ENCODE assay signal across 14 cellular contexts in genomic region chr15:78998526-78998925, GRCh38. TPM values are rescaled to one million over a fixed set of nuclear protein-coding genes. Genes with fewer than 3 reads are reported as not detected.
DNase-seq lines count a peak whose midpoint lies in the region; ATAC-seq, FAIRE-seq and TF ChIP-seq lines count a peak whose summit lies in the region.
"Had no signal": no experiment of that assay in that cellular context is flagged by ENCODE, and none has a peak within 500 bp of the region (broad histone marks: within the 10 kb centered on the region; RNA-seq: fewer than 3 reads in every experiment).

No MANE protein-coding gene starts in this region.

- no peak overlapping the region for H3K4me2 ChIP-seq in HepG2 (ENCODE audit: low read depth, low read length)
- H3K4me2 ChIP-seq in mesenchymal stem cell (ENCODE audit: low read length, poor library complexity, severe bottlenecking) = no peak overlapping the region

- no peak for ATAC-seq in HepG2
- ATAC-seq in right lobe of liver = no peak
- no peak for ATAC-seq in stimulated activated memory B cell treated with anti-CD40 and anti-IgM and Interleukin-4, amounts not matched to agents 10 μg/mL and 1 μg/mL and 100 μg/mL, for 72 hours
- ATAC-seq in HG02571 (IDR thresholded peaks at IDR 0.05; ENCODE audit: unreplicated experiment) = no peak
- ATAC-seq: HCT116 had no signal

- H3K4ac ChIP-seq in mesenchymal stem cell (ENCODE audit: low read depth in 1 of 2, low read length in 2 of 2) = peak overlapping the region; percentile 16 to 60

- CTCF ChIA-PET in HepG2 (lab: Yijun Ruan, JAX; ENCODE audit: low intra/inter-chr PET ratio, low total read pairs) = no interaction called here

- H3K9me3 ChIP-seq in HepG2 (ENCODE audit: low read length) (no peaks in the 10 kb centered on the region), right lobe of liver (no peaks in the 10 kb centered on the region), mesenchymal stem cell (ENCODE audit: control insufficient read depth, low read length) (no peaks in the 10 kb centered on the region), SJCRH30 (replicated peaks) (no peaks in the 10 kb centered on the region)
- H3K9me3 ChIP-seq: BLaER1 treated with 17β-estradiol and CSF1 and Interleukin-3, amounts not matched to agents 10 nM and 100 nM had no signal

- TF ChIP-seq RAD21 in HepG2 (CRISPR knock-in tag; IDR thresholded peaks at IDR 0.05) = no peak

- DNase-seq in HepG2 (ENCODE audit: low spot score) = no peak
- DNase-seq in right lobe of liver = no peak
- DNase-seq in mesenchymal stem cell = no peak
- no peak for DNase-seq in activated naive CD8-positive, alpha-beta T cell treated with anti-CD3 and anti-CD28 coated beads for 36 hours
- no peak for DNase-seq in SJCRH30
- DNase-seq: 8988T; AML-193; CD4-positive, CD25-positive, alpha-beta regulatory T cell; DMS53; GF-D8 had no signal

- peak overlapping the region; percentile 18 for H2AK5ac ChIP-seq in mesenchymal stem cell (ENCODE audit: low read length, severe bottlenecking)

- peak overlapping the region; percentile 83 for H2BK15ac ChIP-seq in mesenchymal stem cell (ENCODE audit: low read depth, poor library complexity, severe bottlenecking)

- in situ Hi-C loops in HepG2 (cut with HindIII; ENCODE audit: extremely low pct_ligation_motif_present, low pct_unique_long_range_greater_than_20kb) = no loop called here

- no peaks in the 10 kb centered on the region for H3K27me3 ChIP-seq in HepG2 (ENCODE audit: control insufficient read depth in 1 of 2, insufficient read depth in 2 of 2, low read length in 2 of 2)
- H3K27me3 ChIP-seq in right lobe of liver = no peaks in the 10 kb centered on the region
- peaks cover 0 to 15% of the 10 kb centered on the region in 2 experiments for H3K27me3 ChIP-seq in mesenchymal stem cell (ENCODE audit: control insufficient read depth in 1 of 2, insufficient read depth in 1 of 2, low read length in 2 of 2)
- H3K27me3 ChIP-seq in SJCRH30 = no peaks in the 10 kb centered on the region
- H3K27me3 ChIP-seq: BLaER1 treated with 17β-estradiol and CSF1 and Interleukin-3, amounts not matched to agents 10 nM and 100 nM had no signal

- intact Hi-C loops in HepG2 (cut with micrococcal nuclease; ENCODE audit: unreplicated experiment) = loop anchor here (10.0 kb wide), 1 partner anchor 54 kb away; the partner anchor contains the start of gene CTSH
- intact Hi-C loops in right lobe of liver (cut with DNase I) = no loop called here

- peak overlapping the region in 1 of 2 experiments; percentile 69 for H3K14ac ChIP-seq in mesenchymal stem cell (ENCODE audit: low read length in 2 of 2)

- H2BK120ac ChIP-seq in mesenchymal stem cell (ENCODE audit: low read depth, low read length) = no peak overlapping the region

- 92% methylated on average over 4 of the region's 8 CpGs for WGBS in HepG2 (ENCODE audit: low lambda C conversion rate)
- 80% methylated on average over 2 of the region's 8 CpGs for WGBS in right lobe of liver (ENCODE audit: insufficient coverage, low coverage, low lambda C conversion rate, missing lambda C conversion rate)
- 98% methylated on average over 8 of the region's 8 CpGs for WGBS in mesenchymal stem cell

- peak overlapping the region in 1 of 2 experiments; percentile 73 for H3K23ac ChIP-seq in mesenchymal stem cell (ENCODE audit: low read length in 2 of 2)

- peak overlapping the region; percentile 30 for H3K27ac Mint-ChIP-seq in stimulated activated memory B cell treated with anti-CD40 and anti-IgM and Interleukin-4, amounts not matched to agents 10 μg/mL and 1 μg/mL and 100 μg/mL, for 72 hours
- H3K27ac Mint-ChIP-seq in activated naive CD8-positive, alpha-beta T cell treated with anti-CD3 and anti-CD28 coated beads for 36 hours = no peak overlapping the region
- H3K27ac Mint-ChIP-seq: CD4-positive, CD25-positive, alpha-beta regulatory T cell had no signal

- H3K27ac ChIP-seq in HepG2 (ENCODE audit: extremely low read length, insufficient read depth, low read length) (no peak overlapping the region), right lobe of liver (no peak overlapping the region), mesenchymal stem cell (ENCODE audit: low read length, poor library complexity, severe bottlenecking) (no peak overlapping the region), SJCRH30 (no peak overlapping the region)
- H3K27ac ChIP-seq: BLaER1 treated with 17β-estradiol and CSF1 and Interleukin-3, amounts not matched to agents 10 nM and 100 nM had no signal

- POLR2A ChIA-PET in HepG2 (lab: Yijun Ruan, JAX) = interaction anchor here (0.8 to 2.6 kb wide), 5 partner anchors 10 to 561 kb away, joined by 3 to 27 read pairs (median 3); partner anchors contain the start of genes CTSH and IREB2

- H2BK12ac ChIP-seq in mesenchymal stem cell (ENCODE audit: low read length in 2 of 2) = peak overlapping the region; percentile 73 to 75

- H2AFZ ChIP-seq in HepG2 (ENCODE audit: low read length) (no peak overlapping the region), mesenchymal stem cell (ENCODE audit: low read depth, low read length) (no peak overlapping the region)

- no peak overlapping the region for H3K9ac ChIP-seq in HepG2 (ENCODE audit: insufficient read depth, low read depth, low read length)
- H3K9ac ChIP-seq in mesenchymal stem cell (ENCODE audit: low read length) = no peak overlapping the region
- H3K9ac ChIP-seq: BLaER1 treated with 17β-estradiol and CSF1 and Interleukin-3, amounts not matched to agents 10 nM and 100 nM had no signal

- no peak for TF ChIP-seq POLR2A in HepG2 (IDR thresholded peaks at IDR 0.05; ENCODE audit: insufficient read depth in 1 of 2, low read depth in 2 of 2, low read length in 2 of 2)
- TF ChIP-seq POLR2A in right lobe of liver (IDR thresholded peaks at IDR 0.05) = no peak

- TF ChIP-seq CTCF in HepG2 (CRISPR knock-in tag; IDR thresholded peaks at IDR 0.05) (no peak), right lobe of liver (IDR thresholded peaks at IDR 0.05) (no peak)

- no peaks in the 10 kb centered on the region for H3K79me2 ChIP-seq in HepG2 (ENCODE audit: insufficient read depth, low read length)

- H3K9me3 Mint-ChIP-seq in stimulated activated memory B cell treated with anti-CD40 and anti-IgM and Interleukin-4, amounts not matched to agents 10 μg/mL and 1 μg/mL and 100 μg/mL, for 72 hours = no peaks in the 10 kb centered on the region
- no peaks in the 10 kb centered on the region for H3K9me3 Mint-ChIP-seq in activated naive CD8-positive, alpha-beta T cell treated with anti-CD3 and anti-CD28 coated beads for 36 hours
- H3K9me3 Mint-ChIP-seq: CD4-positive, CD25-positive, alpha-beta regulatory T cell had no signal

- H3K4me3 ChIP-seq in HepG2 (replicated peaks in 1 of 3; ENCODE audit: insufficient read depth in 1 of 3, low read depth in 2 of 3, low read length in 3 of 3) (no peak overlapping the region), right lobe of liver (no peak overlapping the region), mesenchymal stem cell (ENCODE audit: insufficient read depth in 1 of 2, low read depth in 1 of 2, low read length in 2 of 2) (no peak overlapping the region), SJCRH30 (no peak overlapping the region)
- H3K4me3 ChIP-seq: BLaER1 treated with 17β-estradiol and CSF1 and Interleukin-3, amounts not matched to agents 10 nM and 100 nM had no signal

- H3K36me3 Mint-ChIP-seq in stimulated activated memory B cell treated with anti-CD40 and anti-IgM and Interleukin-4, amounts not matched to agents 10 μg/mL and 1 μg/mL and 100 μg/mL, for 72 hours = peaks cover 6% of the 10 kb centered on the region
- no peaks in the 10 kb centered on the region for H3K36me3 Mint-ChIP-seq in activated naive CD8-positive, alpha-beta T cell treated with anti-CD3 and anti-CD28 coated beads for 36 hours
- H3K36me3 Mint-ChIP-seq: CD4-positive, CD25-positive, alpha-beta regulatory T cell had no signal

- H4K8ac ChIP-seq in mesenchymal stem cell (ENCODE audit: low read length) = peak overlapping the region; percentile 27

- peak overlapping the region; percentile 23 for H4K91ac ChIP-seq in mesenchymal stem cell (ENCODE audit: low read length)

- no peak for FAIRE-seq in HepG2 (lab: Jason Lieb, UNC)

- H3K4me1 Mint-ChIP-seq in stimulated activated memory B cell treated with anti-CD40 and anti-IgM and Interleukin-4, amounts not matched to agents 10 μg/mL and 1 μg/mL and 100 μg/mL, for 72 hours = peaks cover 16% of the 10 kb centered on the region
- H3K4me1 Mint-ChIP-seq in activated naive CD8-positive, alpha-beta T cell treated with anti-CD3 and anti-CD28 coated beads for 36 hours = no peaks in the 10 kb centered on the region
- H3K4me1 Mint-ChIP-seq: CD4-positive, CD25-positive, alpha-beta regulatory T cell had no signal

- TF ChIP-seq EP300 in HepG2 (IDR thresholded peaks at IDR 0.05; ENCODE audit: low read depth in 2 of 2, low read length in 2 of 2) (no peak), HepG2 (CRISPR knock-in tag; IDR thresholded peaks at IDR 0.05; ENCODE audit: borderline replicate concordance) (no peak)

- peak overlapping the region; percentile 38 to 72 for H3K18ac ChIP-seq in mesenchymal stem cell (ENCODE audit: low read depth in 1 of 2, low read length in 2 of 2)

- H3K4me3 Mint-ChIP-seq in stimulated activated memory B cell treated with anti-CD40 and anti-IgM and Interleukin-4, amounts not matched to agents 10 μg/mL and 1 μg/mL and 100 μg/mL, for 72 hours = no peak overlapping the region
- H3K4me3 Mint-ChIP-seq in activated naive CD8-positive, alpha-beta T cell treated with anti-CD3 and anti-CD28 coated beads for 36 hours = no peak overlapping the region
- H3K4me3 Mint-ChIP-seq: CD4-positive, CD25-positive, alpha-beta regulatory T cell had no signal

- peaks cover 55% of the 10 kb centered on the region for H3K4me1 ChIP-seq in HepG2 (ENCODE audit: insufficient read depth, low read length)
- no peaks in the 10 kb centered on the region for H3K4me1 ChIP-seq in right lobe of liver
- peaks cover 37% of the 10 kb centered on the region for H3K4me1 ChIP-seq in mesenchymal stem cell (ENCODE audit: control insufficient read depth, insufficient read depth, low read depth, low read length)
- peaks cover 4% of the 10 kb centered on the region for H3K4me1 ChIP-seq in SJCRH30

- no TSS peak for BruUV-seq in HepG2 (replicated peaks; lab: Mats Ljungman, UMichigan)

- no peaks in the 10 kb centered on the region for H3K79me1 ChIP-seq in mesenchymal stem cell (replicated peaks; ENCODE audit: low read length, poor library complexity, severe bottlenecking)

- H4K20me1 ChIP-seq in HepG2 (ENCODE audit: insufficient read depth, low read length) = no peaks in the 10 kb centered on the region
- H4K20me1 ChIP-seq: BLaER1 treated with 17β-estradiol and CSF1 and Interleukin-3, amounts not matched to agents 10 nM and 100 nM had no signal

- H3K27me3 Mint-ChIP-seq in stimulated activated memory B cell treated with anti-CD40 and anti-IgM and Interleukin-4, amounts not matched to agents 10 μg/mL and 1 μg/mL and 100 μg/mL, for 72 hours = no peaks in the 10 kb centered on the region
- H3K27me3 Mint-ChIP-seq in activated naive CD8-positive, alpha-beta T cell treated with anti-CD3 and anti-CD28 coated beads for 36 hours = no peaks in the 10 kb centered on the region
- H3K27me3 Mint-ChIP-seq: CD4-positive, CD25-positive, alpha-beta regulatory T cell had no signal

- H3K36me3 ChIP-seq in HepG2 (replicated peaks in 1 of 2; ENCODE audit: control insufficient read depth in 1 of 2, insufficient read depth in 2 of 2, low read length in 2 of 2) (no peaks in the 10 kb centered on the region), right lobe of liver (no peaks in the 10 kb centered on the region), mesenchymal stem cell (ENCODE audit: control insufficient read depth in 1 of 2, insufficient read depth in 2 of 2, low read depth in 1 of 2, low read length in 2 of 2) (no peaks in the 10 kb centered on the region), SJCRH30 (no peaks in the 10 kb centered on the region)
- H3K36me3 ChIP-seq: BLaER1 treated with 17β-estradiol and CSF1 and Interleukin-3, amounts not matched to agents 10 nM and 100 nM had no signal

- no peak overlapping the region for H2BK5ac ChIP-seq in mesenchymal stem cell (ENCODE audit: low read depth, low read length, poor library complexity, severe bottlenecking)

RNA-seq across cellular contexts. Expression of gene CTSH, which starts 53.7 kb away (rescaled TPM):
- total RNA-seq in HepG2 (2016; rRNA removed; fragmentation: Illumina TruSeq; extraction: Trizol) (145 and 265 TPM in 2 replicates), right lobe of liver (100 to 1,000 TPM in 2 of 6 experiments, 10 to 100 TPM in 4; 32.0 to 183 (median 98.1) TPM)
- total RNA-seq in HepG2 (2016; cell fraction: cytosol; rRNA removed; fragmentation: Illumina TruSeq; extraction: Trizol; ENCODE audit: low read depth) = 38.3 and 41.8 TPM in 2 replicates
- total RNA-seq in HepG2 (2016; cell fraction: insoluble cytoplasmic fraction; rRNA removed; fragmentation: Illumina TruSeq; extraction: Trizol) = 147 and 263 TPM in 2 replicates
- total RNA-seq in HepG2 (2016; cell fraction: membrane; rRNA removed; fragmentation: Illumina TruSeq; extraction: Trizol) = 76.7 and 76.8 TPM in 2 replicates
- 192 and 212 TPM in 2 replicates for total RNA-seq in HepG2 (2016; cell fraction: nucleus; rRNA removed; fragmentation: Illumina TruSeq; extraction: Trizol)
- 653 and 707 TPM in 2 replicates for polyA plus RNA-seq in HepG2 (2011; rRNA removed)
- polyA plus RNA-seq in HepG2 (2011; cell fraction: cytosol; rRNA removed) = 619 and 690 TPM in 2 replicates
- 438 and 468 TPM in 2 replicates for polyA plus RNA-seq in HepG2 (2011; cell fraction: nucleus; rRNA removed)
- 370 and 429 TPM in 2 replicates for polyA plus RNA-seq in HepG2 (2012)
- polyA plus RNA-seq in HepG2 (2016; cell fraction: cytosol; fragmentation: Illumina TruSeq; extraction: Trizol; ENCODE audit: low read depth) = 85.5 and 99.3 TPM in 2 replicates
- 143 and 146 TPM in 2 replicates for polyA plus RNA-seq in HepG2 (2016; cell fraction: insoluble cytoplasmic fraction; fragmentation: Illumina TruSeq; extraction: Trizol; ENCODE audit: low read depth)
- polyA plus RNA-seq in HepG2 (2016; cell fraction: membrane; fragmentation: Illumina TruSeq; extraction: Trizol; ENCODE audit: low read depth) = 90.8 and 95.9 TPM in 2 replicates
- 337 and 346 TPM in 2 replicates for polyA plus RNA-seq in HepG2 (2016; cell fraction: nucleus; fragmentation: Illumina TruSeq; extraction: Trizol; ENCODE audit: insufficient read depth, low read depth)
- polyA minus RNA-seq in HepG2 (2011; rRNA and poly(A)+ RNA removed; ENCODE audit: low replicate concordance) = 0.44 and 261 TPM in 2 replicates
- 172 and 190 TPM in 2 replicates for polyA minus RNA-seq in HepG2 (2011; cell fraction: cytosol; rRNA and poly(A)+ RNA removed)
- 126 and 165 TPM in 2 replicates for polyA minus RNA-seq in HepG2 (2011; cell fraction: nucleus; rRNA and poly(A)+ RNA removed)
- polyA plus RNA-seq in mesenchymal stem cell (2013, experiment 1 of 2) = 28.4 TPM
- 29.4 TPM for polyA plus RNA-seq in mesenchymal stem cell (2013, experiment 2 of 2)
- total RNA-seq in activated naive CD8-positive, alpha-beta T cell treated with anti-CD3 and anti-CD28 coated beads for 36 hours = 1 to 10 TPM; 4.3 to 4.9 TPM
- 11.4 and 13.5 TPM in 2 replicates for total RNA-seq in SJCRH30 (2014; rRNA removed; shearing (Covaris generic))
